In genomic region chr1:113388017-113388620, GRCh38 we compare ENCODE assay signal across 14 cellular contexts. TPM values are rescaled to one million over a fixed set of nuclear protein-coding genes. Genes with fewer than 3 reads are reported as not detected.
DNase-seq lines count a peak whose midpoint lies in the region; ATAC-seq, FAIRE-seq and TF ChIP-seq lines count a peak whose summit lies in the region.
"Had no signal": no experiment of that assay in that cellular context is flagged by ENCODE, and none has a peak within 500 bp of the region (broad histone marks: within the 10 kb centered on the region; RNA-seq: fewer than 3 reads in every experiment).

No MANE protein-coding gene starts in this region.

- H4K20me1 ChIP-seq in H1 (replicated peaks in 1 of 2; ENCODE audit: control insufficient read depth in 1 of 2, insufficient read depth in 2 of 2, low read length in 2 of 2): peaks cover 8 to 10% of the 10 kb centered on the region in 2 experiments
- H4K20me1 ChIP-seq in osteoblast (ENCODE audit: insufficient read depth, low read length): peaks cover 3% of the 10 kb centered on the region

- no peak overlapping the region for H3K14ac ChIP-seq in H1 (ENCODE audit: insufficient read length)

- no peak overlapping the region for H4K91ac ChIP-seq in H1 (replicated peaks; ENCODE audit: insufficient read length, low read length)

- in situ Hi-C loops in brain microvascular endothelial cell (cut with HindIII; ENCODE audit: low pct_ligation_motif_present, low sequenced_read_pairs): no loop called here

- no peaks in the 10 kb centered on the region for H3K36me3 Mint-ChIP-seq in activated naive CD8-positive, alpha-beta T cell treated with anti-CD3 and anti-CD28 coated beads, Interleukin-2, amount 50 U/mL, for 24 hours (ENCODE audit: low read depth)

- H3K27me3 Mint-ChIP-seq in activated naive CD8-positive, alpha-beta T cell treated with anti-CD3 and anti-CD28 coated beads, Interleukin-2, amount 50 U/mL, for 24 hours: peaks cover 21% of the 10 kb centered on the region

- WGBS in H1 (ENCODE audit: extremely low coverage in 1 of 2, insufficient coverage in 1 of 2, insufficient read length in 1 of 2, insufficient replicate concordance in 2 of 2, low coverage in 1 of 2, low lambda C conversion rate in 2 of 2, missing lambda C conversion rate in 1 of 2), 2 experiments: 100% methylated on average over 1 of the region's 1 CpG; no CpG with 5 or more reads in 1 of the 2 experiments

- no peaks in the 10 kb centered on the region for H3K9me3 Mint-ChIP-seq in activated naive CD8-positive, alpha-beta T cell treated with anti-CD3 and anti-CD28 coated beads, Interleukin-2, amount 50 U/mL, for 24 hours

- no peak overlapping the region for H2AK5ac ChIP-seq in H1 (ENCODE audit: low read depth, low read length)

- H3K4me2 ChIP-seq in H1 (ENCODE audit: insufficient read depth in 1 of 2, low read depth in 2 of 2, low read length in 2 of 2): peak overlapping the region in 1 of 2 experiments; percentile 92; a peak in 1 of 4 replicates
- H3K4me2 ChIP-seq in osteoblast (ENCODE audit: insufficient read depth, low read length): peak overlapping the region; percentile 100

- CTCF ChIA-PET in H1 (lab: Charles Lee; ENCODE audit: partially characterized antibody): interaction anchor here (0.8 to 2.3 kb wide), 3 partner anchors 17 to 315 kb away, joined by 3 to 7 read pairs (median 3); partner anchors contain the start of gene LRIG2

- no peak for TF ChIP-seq RAD21 in H1 (IDR thresholded peaks at IDR 0.05 in 1 of 2, conservative IDR thresholded peaks at IDR 0.05 in 1 of 2; ENCODE audit: low read depth in 2 of 2, low read length in 2 of 2)

- no peak for TF ChIP-seq POLR2A in H1 (IDR thresholded peaks at IDR 0.05; ENCODE audit: control extremely low read depth in 1 of 2, low read depth in 2 of 2, low read length in 2 of 2)

- H3K4me3 Mint-ChIP-seq in activated naive CD8-positive, alpha-beta T cell treated with anti-CD3 and anti-CD28 coated beads, Interleukin-2, amount 50 U/mL, for 24 hours: no peak overlapping the region

- TF ChIP-seq CTCF in H1 (IDR thresholded peaks at IDR 0.05; ENCODE audit: control extremely low read depth in 1 of 3, insufficient read depth in 1 of 3, low read depth in 1 of 3, low read length in 3 of 3) (no peak), osteoblast (IDR thresholded peaks at IDR 0.05; ENCODE audit: extremely low read depth, low read depth, low read length) (no peak), brain microvascular endothelial cell (IDR thresholded peaks at IDR 0.05; ENCODE audit: low read depth, low read length, missing control alignments) (no peak)

- H3K18ac ChIP-seq in H1 (ENCODE audit: extremely low read depth, low read length): no peak overlapping the region

- no peaks in the 10 kb centered on the region; a peak in 2 of 7 replicates for H3K27me3 ChIP-seq in H1 (replicated peaks in 1 of 4; ENCODE audit: control insufficient read depth in 3 of 4, extremely low read depth in 1 of 4, insufficient read depth in 3 of 4, low read length in 3 of 4)
- no peaks in the 10 kb centered on the region for H3K27me3 ChIP-seq in osteoblast (ENCODE audit: insufficient read depth, low read length)
- no peaks in the 10 kb centered on the region for H3K27me3 ChIP-seq in brain microvascular endothelial cell (replicated peaks)
- H3K27me3 ChIP-seq: ascending aorta, esophagus muscularis mucosa had no signal

- no peaks in the 10 kb centered on the region for H3K36me3 ChIP-seq in H1 (ENCODE audit: control insufficient read depth in 2 of 4, insufficient read depth in 4 of 4, low read length in 3 of 4)
- H3K36me3 ChIP-seq in osteoblast (ENCODE audit: insufficient read depth, low read length): no peaks in the 10 kb centered on the region
- no peaks in the 10 kb centered on the region for H3K36me3 ChIP-seq in brain microvascular endothelial cell (replicated peaks)
- H3K36me3 ChIP-seq: ascending aorta, esophagus muscularis mucosa, heart right ventricle had no signal

- H3K9ac ChIP-seq in H1 (replicated peaks in 1 of 4; ENCODE audit: extremely low read depth in 1 of 4, low read depth in 3 of 4, low read length in 3 of 4): no peak overlapping the region

- H4K5ac ChIP-seq in H1 (ENCODE audit: insufficient read length, low read depth, low read length): no peak overlapping the region

- no peak overlapping the region for H2BK15ac ChIP-seq in H1 (ENCODE audit: low read length)

- DNase-seq in EL (peak; percentile 10), NCI-H226 (peak; percentile 37), H1 (ENCODE audit: low read depth in 1 of 2, low spot score in 2 of 2) (no peak), osteoblast (ENCODE audit: insufficient read length, low spot score, missing footprints) (peak; percentile 18), brain microvascular endothelial cell (no peak)
- no peak for DNase-seq in activated naive CD8-positive, alpha-beta T cell treated with anti-CD3 and anti-CD28 coated beads, Interleukin-2, amount 50 U/mL, for 24 hours
- DNase-seq: activated CD4-positive, CD25-positive, alpha-beta regulatory T cell; activated effector memory CD4-positive, alpha-beta T cell treated with anti-CD3 and anti-CD28 coated beads, Interleukin-2, amount 50 U/mL, for 16 hours; NCI-H774 had no signal

- H3K27ac ChIP-seq in H1 (ENCODE audit: low read depth, low read length) (no peak overlapping the region), osteoblast (ENCODE audit: low read depth, low read length) (no peak overlapping the region), brain microvascular endothelial cell (no peak overlapping the region)

- H3K4me3 ChIP-seq in H1 (ENCODE audit: extremely low read depth in 1 of 4, insufficient read depth in 2 of 4, low read depth in 3 of 4, low read length in 4 of 4) (no peak overlapping the region), osteoblast (ENCODE audit: insufficient read depth, low read length) (peak overlapping the region; percentile 87), brain microvascular endothelial cell (ENCODE audit: low read depth, low read length) (no peak overlapping the region)

- H3K79me2 ChIP-seq in H1 (ENCODE audit: control insufficient read depth in 1 of 2, insufficient read depth in 2 of 2, low read length in 2 of 2) (peaks cover 0 to 17% of the 10 kb centered on the region in 2 experiments; a peak in 3 of 4 replicates), osteoblast (ENCODE audit: insufficient read depth, low read length) (peaks cover 24% of the 10 kb centered on the region)

- peaks cover 22% of the 10 kb centered on the region for H3K4me1 Mint-ChIP-seq in activated naive CD8-positive, alpha-beta T cell treated with anti-CD3 and anti-CD28 coated beads, Interleukin-2, amount 50 U/mL, for 24 hours

- H3K56ac ChIP-seq in H1 (replicated peaks; ENCODE audit: insufficient read length, low read depth, low read length): no peak overlapping the region

- H3K4me1 ChIP-seq in H1 (replicated peaks in 1 of 4; ENCODE audit: control insufficient read depth in 3 of 4, insufficient read depth in 4 of 4, low read length in 3 of 4) (peaks cover 0 to 11% (median 4%) of the 10 kb centered on the region in 4 experiments; a peak in 3 of 7 replicates), osteoblast (ENCODE audit: insufficient read depth, low read length) (peaks cover 23% of the 10 kb centered on the region)

- no peak overlapping the region for H3K27ac Mint-ChIP-seq in activated naive CD8-positive, alpha-beta T cell treated with anti-CD3 and anti-CD28 coated beads, Interleukin-2, amount 50 U/mL, for 24 hours

- no peak overlapping the region for H2BK120ac ChIP-seq in H1 (replicated peaks; ENCODE audit: low read depth, low read length)

- H2BK20ac ChIP-seq in H1 (ENCODE audit: low read length): no peak overlapping the region

- H3K4ac ChIP-seq in H1 (replicated peaks; ENCODE audit: insufficient read length, low read depth, low read length): no peak overlapping the region

- no peaks in the 10 kb centered on the region for H3K9me3 ChIP-seq in H1 (ENCODE audit: insufficient read depth in 2 of 2, low read depth in 1 of 2, low read length in 1 of 2)
- no peaks in the 10 kb centered on the region for H3K9me3 ChIP-seq in osteoblast (ENCODE audit: low read depth, low read length)
- H3K9me3 ChIP-seq: ascending aorta, esophagus muscularis mucosa had no signal

- H2BK5ac ChIP-seq in H1 (ENCODE audit: low read depth, low read length): no peak overlapping the region

- no peak for FAIRE-seq in H1 (lab: Jason Lieb, UNC)

- no peak for TF ChIP-seq EP300 in H1 (IDR thresholded peaks at IDR 0.05; ENCODE audit: borderline replicate concordance in 1 of 2, low read depth in 2 of 2, low read length in 2 of 2)

- POLR2A ChIA-PET in H1 (lab: Charles Lee; ENCODE audit: partially characterized antibody): no interaction called here

- no peaks in the 10 kb centered on the region for H3K79me1 ChIP-seq in H1 (ENCODE audit: low read depth, low read length)

- no peak for ATAC-seq in activated naive CD8-positive, alpha-beta T cell treated with anti-CD3 and anti-CD28 coated beads, Interleukin-2, amount 50 U/mL, for 24 hours
- no peak for ATAC-seq in GM18868 (IDR thresholded peaks at IDR 0.05; ENCODE audit: unreplicated experiment)
- no peak for ATAC-seq in HG03045 (IDR thresholded peaks at IDR 0.05; ENCODE audit: unreplicated experiment)

- no peak overlapping the region for H2BK12ac ChIP-seq in H1 (ENCODE audit: low read depth, low read length)

- H3K23me2 ChIP-seq in H1 (ENCODE audit: low read depth, low read length): peaks cover 17% of the 10 kb centered on the region

- H3K23ac ChIP-seq in H1 (ENCODE audit: insufficient read length): no peak overlapping the region

- H2AFZ ChIP-seq in H1 (ENCODE audit: low read length) (no peak overlapping the region), osteoblast (ENCODE audit: low read length) (no peak overlapping the region)

- H4K8ac ChIP-seq in H1 (ENCODE audit: extremely low read depth, insufficient read depth, low read length): no peak overlapping the region

TF ChIP-seq in H1, 55 proteins besides CTCF, POLR2A, EP300 and RAD21:
- TF ChIP-seq NANOG (IDR thresholded peaks at IDR 0.05; ENCODE audit: insufficient read depth, low read depth, low read length, poor library complexity, severe bottlenecking) (no peak), KDM1A (IDR thresholded peaks at IDR 0.05; ENCODE audit: borderline replicate concordance, low read length) (peak; percentile 66; the same call in 1 of the 2 replicates)

RNA-seq across cellular contexts. Expression of gene MAGI3, which starts 2.2 kb away (rescaled TPM):
- 6.7 and 7.8 TPM in 2 replicates for total RNA-seq in H1 (2021; fragmentation: NEBNext Ultra II Directional; extraction: Animal tissue kit (Norgen Biotek cat#: 25700))
- 2.1 and 2.3 TPM in 2 replicates for polyA plus RNA-seq in H1 (2011; rRNA removed)
- 2.5 TPM for polyA plus RNA-seq in H1 (2011; cell fraction: cytosol; rRNA removed)
- polyA plus RNA-seq in H1 (2011; cell fraction: nucleus; rRNA removed): 4.2 TPM
- 3.5 to 5.5 TPM (median 4.2 TPM) in 4 replicates for polyA plus RNA-seq in H1 (2012, experiment 1 of 2)
- polyA plus RNA-seq in H1 (2012, experiment 2 of 2): 1.3 TPM
- polyA plus RNA-seq in H1 (2013, experiment 1 of 2): 2.7 TPM
- 2.5 TPM for polyA plus RNA-seq in H1 (2013, experiment 2 of 2)
- polyA minus RNA-seq in H1 (2011; rRNA and poly(A)+ RNA removed): 14.3 and 19.3 TPM in 2 replicates
- 5.1 TPM for polyA minus RNA-seq in H1 (2011; cell fraction: cytosol; rRNA and poly(A)+ RNA removed)
- 34.4 TPM for polyA minus RNA-seq in H1 (2011; cell fraction: nucleus; rRNA and poly(A)+ RNA removed)
- total RNA-seq in osteoblast: 7.2 and 8.3 TPM in 2 replicates

Comparison
In these comparisons a context has a peak if more than half of its experiments do, and no peak if none do; other contexts are left out.
1. DNase-seq: peak in EL (single experiment), NCI-H226 (single experiment) and osteoblast (single experiment); none in H1 (0 of 2), activated naive CD8-positive, alpha-beta T cell treated with anti-CD3 and anti-CD28 coated beads, Interleukin-2, amount 50 U/mL, for 24 hours (single experiment) and brain microvascular endothelial cell (single experiment).